In genomic region chr2:143397886-143398614, GRCh38 we compare ENCODE assay signal across 9 cellular contexts.
DNase-seq lines count a peak whose midpoint lies in the region; ATAC-seq and TF ChIP-seq lines count a peak whose summit lies in the region.
"Had no signal": no experiment of that assay in that cellular context is flagged by ENCODE, and none has a peak within 500 bp of the region (broad histone marks: within the 10 kb centered on the region; RNA-seq: fewer than 3 reads in every experiment).

No MANE protein-coding gene starts in this region.

- POLR2A ChIA-PET in AG04450 (lab: Yijun Ruan, JAX) = no interaction called here

- ATAC-seq in GM18873 (IDR thresholded peaks at IDR 0.05; ENCODE audit: low FRiP score, unreplicated experiment) (peak; percentile 51), HG03175 (IDR thresholded peaks at IDR 0.05; ENCODE audit: unreplicated experiment) (peak; percentile 58), GM19328 (IDR thresholded peaks at IDR 0.05; ENCODE audit: unreplicated experiment) (no peak), GM19467 (IDR thresholded peaks at IDR 0.05; ENCODE audit: unreplicated experiment) (no peak)

- peak; percentile 6 for DNase-seq in AG04450 (ENCODE audit: low read depth, low spot score)
- DNase-seq in endodermal cell = no peak
- DNase-seq in NK-92 (lab: John Stamatoyannopoulos, UW; ENCODE audit: unreplicated experiment) = no peak
- DNase-seq in DMS114 treated with DMSO at 0.1 percent for 48 hours (lab: John Stamatoyannopoulos, UW; ENCODE audit: unreplicated experiment) = no peak

- H3K27ac ChIP-seq in AG04450 (ENCODE audit: low read depth, low read length) = no peak overlapping the region
- H3K27ac ChIP-seq in endodermal cell (ENCODE audit: low read depth, low read length) = no peak overlapping the region

- H3K27ac Mint-ChIP-seq in endodermal cell = peak overlapping the region; percentile 4
- H3K27ac Mint-ChIP-seq: T-helper 2 cell treated with Interferon-gamma antibody and Interleukin-4, amounts not matched to agents 5 μg/mL and 100 μg/mL, for 36 hours had no signal

- CTCF ChIA-PET in AG04450 (lab: Charles Lee) = interaction anchor here (0.6 kb wide), 1 partner anchor 13 kb away, joined by 4 read pairs; no protein-coding TSS in a partner anchor

- H3K4me3 Mint-ChIP-seq in endodermal cell = no peak overlapping the region
- H3K4me3 Mint-ChIP-seq: T-helper 2 cell treated with Interferon-gamma antibody and Interleukin-4, amounts not matched to agents 5 μg/mL and 100 μg/mL, for 36 hours had no signal

- H3K4me3 ChIP-seq in AG04450 (ENCODE audit: low read depth, low read length) (peak overlapping the region; percentile 30), endodermal cell (ENCODE audit: low read length) (no peak overlapping the region)

- no peaks in the 10 kb centered on the region for H3K27me3 Mint-ChIP-seq in endodermal cell (ENCODE audit: insufficient read depth)

- no peaks in the 10 kb centered on the region for H3K27me3 ChIP-seq in AG04450 (ENCODE audit: control insufficient read depth, insufficient read depth, low read length)
- no peaks in the 10 kb centered on the region for H3K27me3 ChIP-seq in endodermal cell (ENCODE audit: control insufficient read depth, insufficient read depth, low read length, poor library complexity, severe bottlenecking)

- H3K36me3 Mint-ChIP-seq in endodermal cell (ENCODE audit: low read depth) = no peaks in the 10 kb centered on the region

- no peaks in the 10 kb centered on the region for H3K36me3 ChIP-seq in endodermal cell (ENCODE audit: control insufficient read depth, insufficient read depth, low read length)

- no peak for TF ChIP-seq CTCF in AG04450 (IDR thresholded peaks at IDR 0.05; ENCODE audit: low read depth, low read length)
- no peak for TF ChIP-seq CTCF in endodermal cell (conservative IDR thresholded peaks at IDR 0.05)

- H3K9me3 ChIP-seq in AG04450 (ENCODE audit: control insufficient read depth, insufficient read depth, low read length) = no peaks in the 10 kb centered on the region
- no peaks in the 10 kb centered on the region for H3K9me3 ChIP-seq in endodermal cell (ENCODE audit: control insufficient read depth, low read length)

- no peaks in the 10 kb centered on the region for H3K4me1 ChIP-seq in endodermal cell (ENCODE audit: control insufficient read depth, insufficient read depth, low read length)

- H3K9ac ChIP-seq in endodermal cell (ENCODE audit: extremely low read depth, low read length, poor library complexity, severe bottlenecking) = no peak overlapping the region

- no peaks in the 10 kb centered on the region for H3K9me3 Mint-ChIP-seq in endodermal cell
- H3K9me3 Mint-ChIP-seq: T-helper 2 cell treated with Interferon-gamma antibody and Interleukin-4, amounts not matched to agents 5 μg/mL and 100 μg/mL, for 36 hours had no signal

- H3K4me1 Mint-ChIP-seq in endodermal cell = peaks cover 5% of the 10 kb centered on the region

- 87% methylated on average over 3 of the region's 3 CpGs; no CpG with 5 or more reads in 1 of the 2 experiments for WGBS in endodermal cell (ENCODE audit: insufficient coverage in 1 of 2, insufficient read length in 1 of 2), 2 experiments

Comparison
In these comparisons a context has a peak if more than half of its experiments do, and no peak if none do; other contexts are left out.
1. ATAC-seq: peak in GM18873 (single experiment) and HG03175 (single experiment); none in GM19328 (single experiment) and GM19467 (single experiment).